1 cellular context compared by ENCODE assay signal in the genomic region with DNA sequence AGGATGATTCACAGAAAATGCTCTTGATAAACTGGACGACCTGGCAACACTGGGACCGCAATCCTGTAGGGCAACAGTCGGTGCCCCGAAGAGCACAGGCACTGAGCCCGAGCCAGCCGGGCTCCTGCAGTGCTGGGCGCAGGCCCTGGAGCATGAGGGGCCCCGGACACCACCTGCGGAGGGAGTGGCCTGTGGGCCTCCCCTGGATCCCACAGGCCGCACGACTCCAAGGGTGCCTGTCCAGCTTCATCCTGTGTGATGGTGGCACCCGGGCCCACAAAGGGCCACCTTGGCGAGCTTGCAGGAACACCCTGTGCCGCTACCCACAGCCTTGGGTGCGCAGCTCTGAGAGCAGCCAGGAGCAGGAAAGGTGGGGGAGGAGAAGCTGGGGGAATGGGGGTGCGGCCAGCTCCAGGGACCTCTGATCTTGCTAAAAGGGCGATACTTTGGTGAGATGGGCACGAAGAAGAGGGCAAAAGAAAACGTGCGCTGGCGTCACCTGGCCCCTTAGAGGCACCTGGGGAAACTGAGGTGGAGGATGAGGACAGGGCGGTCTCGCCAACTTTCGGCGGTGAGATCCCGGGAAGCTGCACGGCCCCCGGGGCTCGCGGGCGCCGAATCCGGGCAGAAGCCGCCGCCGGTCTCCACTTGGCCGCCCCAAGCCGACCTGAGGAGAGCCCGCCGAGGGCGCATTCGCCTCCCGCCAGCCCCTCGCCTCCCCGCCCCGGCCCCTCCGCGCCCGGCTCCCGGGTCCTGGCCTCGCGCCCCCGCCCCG.
TF ChIP-seq lines count a peak whose summit lies in the region.

No MANE protein-coding gene starts in this region.

TF ChIP-seq in H1, 55 proteins besides CTCF, POLR2A, EP300 and RAD21:
- TF ChIP-seq CTBP2 (IDR thresholded peaks at IDR 0.05; ENCODE audit: borderline replicate concordance, insufficient read depth, insufficient read length, low read length) = no peak
- TF ChIP-seq SUZ12 (IDR thresholded peaks at IDR 0.05; ENCODE audit: low read length) = peak; percentile 27; the same call in 1 of the 2 replicates
- no peak for TF ChIP-seq SAP30 (IDR thresholded peaks at IDR 0.05; ENCODE audit: insufficient read depth, insufficient replicate concordance, low read length)
- TF ChIP-seq ASH2L (IDR thresholded peaks at IDR 0.05; ENCODE audit: low read length) = no peak
- TF ChIP-seq, protein P1, sequence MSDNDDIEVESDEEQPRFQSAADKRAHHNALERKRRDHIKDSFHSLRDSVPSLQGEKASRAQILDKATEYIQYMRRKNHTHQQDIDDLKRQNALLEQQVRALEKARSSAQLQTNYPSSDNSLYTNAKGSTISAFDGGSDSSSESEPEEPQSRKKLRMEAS (IDR thresholded peaks at IDR 0.05) = 0 out of 2 replicates have a peak, but pooled peaks have one; percentile 28
- TF ChIP-seq SRF (IDR thresholded peaks at IDR 0.05; ENCODE audit: low read depth, low read length) = no peak
- TF ChIP-seq RFX5 (IDR thresholded peaks at IDR 0.05; ENCODE audit: borderline replicate concordance, low read depth, low read length) = no peak
- TF ChIP-seq, protein P2, sequence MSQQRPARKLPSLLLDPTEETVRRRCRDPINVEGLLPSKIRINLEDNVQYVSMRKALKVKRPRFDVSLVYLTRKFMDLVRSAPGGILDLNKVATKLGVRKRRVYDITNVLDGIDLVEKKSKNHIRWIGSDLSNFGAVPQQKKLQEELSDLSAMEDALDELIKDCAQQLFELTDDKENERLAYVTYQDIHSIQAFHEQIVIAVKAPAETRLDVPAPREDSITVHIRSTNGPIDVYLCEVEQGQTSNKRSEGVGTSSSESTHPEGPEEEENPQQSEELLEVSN (IDR thresholded peaks at IDR 0.05) = 0 out of 2 replicates have a peak, but pooled peaks have one; percentile 13
- no peak for TF ChIP-seq JUND (IDR thresholded peaks at IDR 0.05; ENCODE audit: low read length)
- no peak for TF ChIP-seq TAF7 (optimal IDR thresholded peaks at IDR 0.05; ENCODE audit: borderline replicate concordance, low read depth, low read length)
- TF ChIP-seq NRF1 (IDR thresholded peaks at IDR 0.05; ENCODE audit: low read depth, low read length) = no peak
- TF ChIP-seq KDM4A (IDR thresholded peaks at IDR 0.05; ENCODE audit: low read depth, low read length, severe bottlenecking) = peak; percentile 23
- TF ChIP-seq CBX5 (IDR thresholded peaks at IDR 0.05; ENCODE audit: low read depth, low read length) = no peak
